ENCODE assay signal across 8 cellular contexts in genomic region chr21:5154641-5154982, GRCh38.
DNase-seq lines count a peak whose midpoint lies in the region; ATAC-seq and TF ChIP-seq lines count a peak whose summit lies in the region.
"Not testable (repeated sequence)": the region's sequence is repeated elsewhere in the genome, so short reads cannot be mapped to it uniquely, and the experiment has no call there.

No MANE protein-coding gene starts in this region.

- TF ChIP-seq POLR2A in esophagus muscularis mucosa (IDR thresholded peaks at IDR 0.05; ENCODE audit: low read depth): not testable (repeated sequence)

- not testable (repeated sequence) for H3K4me3 Mint-ChIP-seq in activated T-helper 17 cell treated with anti-CD3 and anti-CD28 coated beads, Interleukin-2, amount 50 U/mL, for 72 hours
- H3K4me3 Mint-ChIP-seq in mesothelial cell of epicardium: peak overlapping the region; percentile 26

- peak; percentile 41 for DNase-seq in AG09319 (ENCODE audit: extremely low read depth, low read depth)
- DNase-seq in SJCRH30: peak; percentile 75 to 81
- peak; percentile 92 for DNase-seq in esophagus muscularis mucosa (ENCODE audit: extremely low spot score)
- peak; percentile 73 to 92 for DNase-seq in mesothelial cell of epicardium (ENCODE audit: low spot score in 2 of 2, unreplicated experiment in 2 of 2)
- peak; percentile 79 to 80 for DNase-seq in stimulated activated CD4-positive, alpha-beta T cell treated with anti-CD3 and anti-CD28 coated beads, Interleukin-2, amount 100 ng/mL, for 48 hours

- TF ChIP-seq CTCF in AG09319 (IDR thresholded peaks at IDR 0.05; ENCODE audit: low read depth, low read length); esophagus muscularis mucosa (IDR thresholded peaks at IDR 0.05); mesothelial cell of epicardium (IDR thresholded peaks at IDR 0.05; ENCODE audit: unreplicated experiment): not testable (repeated sequence)

- not testable (repeated sequence) for H3K27ac Mint-ChIP-seq in activated T-helper 17 cell treated with anti-CD3 and anti-CD28 coated beads, Interleukin-2, amount 50 U/mL, for 72 hours; mesothelial cell of epicardium

- H3K9me3 ChIP-seq in SJCRH30 (replicated peaks); esophagus muscularis mucosa: not testable (repeated sequence)

- H3K27me3 Mint-ChIP-seq in activated T-helper 17 cell treated with anti-CD3 and anti-CD28 coated beads, Interleukin-2, amount 50 U/mL, for 72 hours; mesothelial cell of epicardium (ENCODE audit: low read depth): not testable (repeated sequence)

- ATAC-seq in GM19455 (IDR thresholded peaks at IDR 0.05; ENCODE audit: unreplicated experiment) (peak; percentile 95), HG03095 (IDR thresholded peaks at IDR 0.05; ENCODE audit: unreplicated experiment) (peak; percentile 95)
- ATAC-seq in activated T-helper 17 cell treated with anti-CD3 and anti-CD28 coated beads, Interleukin-2, amount 50 U/mL, for 72 hours (replicated peaks): peak; percentile 100

- not testable (repeated sequence) for H3K9me3 Mint-ChIP-seq in activated T-helper 17 cell treated with anti-CD3 and anti-CD28 coated beads, Interleukin-2, amount 50 U/mL, for 72 hours; mesothelial cell of epicardium

- H3K27ac ChIP-seq in SJCRH30: not testable (repeated sequence)
- peak overlapping the region in 2 of 4 donors; percentile 66 to 73 for H3K27ac ChIP-seq in esophagus muscularis mucosa (replicated peaks in 1 of 4)

- WGBS in esophagus muscularis mucosa: no CpG with 5 or more reads among the region's 50 CpGs

- TF ChIP-seq EP300 in esophagus muscularis mucosa (IDR thresholded peaks at IDR 0.05): not testable (repeated sequence)

- H3K4me1 Mint-ChIP-seq in activated T-helper 17 cell treated with anti-CD3 and anti-CD28 coated beads, Interleukin-2, amount 50 U/mL, for 72 hours; mesothelial cell of epicardium: not testable (repeated sequence)

- H3K36me3 ChIP-seq in SJCRH30, esophagus muscularis mucosa: not testable (repeated sequence)

- peak overlapping the region; percentile 45 for H3K4me3 ChIP-seq in SJCRH30
- peak overlapping the region; percentile 34 to 63 (median 52) for H3K4me3 ChIP-seq in esophagus muscularis mucosa

- not testable (repeated sequence) for H3K4me1 ChIP-seq in SJCRH30, esophagus muscularis mucosa

- not testable (repeated sequence) for H3K36me3 Mint-ChIP-seq in activated T-helper 17 cell treated with anti-CD3 and anti-CD28 coated beads, Interleukin-2, amount 50 U/mL, for 72 hours (ENCODE audit: low read depth); mesothelial cell of epicardium

- intact Hi-C loops in esophagus muscularis mucosa (cut with DNase I): not testable (repeated sequence)

- not testable (repeated sequence) for H3K27me3 ChIP-seq in SJCRH30, esophagus muscularis mucosa

Comparison
In these comparisons a context has a peak if more than half of its experiments do, and no peak if none do; other contexts are left out.
1. DNase-seq: peak in every context shown above with its lines; median percentile 92 in esophagus muscularis mucosa; 82 in mesothelial cell of epicardium; 80 in stimulated activated CD4-positive, alpha-beta T cell treated with anti-CD3 and anti-CD28 coated beads, Interleukin-2, amount 100 ng/mL, for 48 hours; 78 in SJCRH30; 41 in AG09319.